ENCODE assay signal across 19 cellular contexts in genomic region chr13:61029064-61029463, GRCh38.
DNase-seq lines count a peak whose midpoint lies in the region; ATAC-seq and TF ChIP-seq lines count a peak whose summit lies in the region.
"Had no signal": no experiment of that assay in that cellular context is flagged by ENCODE, and none has a peak within 500 bp of the region (broad histone marks: within the 10 kb centered on the region; RNA-seq: fewer than 3 reads in every experiment).

No MANE protein-coding gene starts in this region.

- no peaks in the 10 kb centered on the region for H3K27me3 ChIP-seq in WERI-Rb-1 (ENCODE audit: insufficient read depth, low read depth, severe bottlenecking)
- H3K27me3 ChIP-seq: Peyer's patch had no signal

- ATAC-seq in GM21786 (IDR thresholded peaks at IDR 0.05; ENCODE audit: unreplicated experiment) (peak; percentile 56), GM21528 (IDR thresholded peaks at IDR 0.05; ENCODE audit: low FRiP score, unreplicated experiment) (no peak), HG02840 (IDR thresholded peaks at IDR 0.05; ENCODE audit: low FRiP score, unreplicated experiment) (no peak)
- ATAC-seq: activated CD4-positive, CD25-positive, alpha-beta regulatory T cell treated with anti-CD3 and anti-CD28 coated beads, Interleukin-2, amount 50 U/mL, for 24 hours had no signal

- H3K36me3 ChIP-seq in WERI-Rb-1: no peaks in the 10 kb centered on the region
- H3K36me3 ChIP-seq: Peyer's patch had no signal

- no peaks in the 10 kb centered on the region for H3K9me3 Mint-ChIP-seq in progenitor cell of endocrine pancreas (ENCODE audit: low read depth)
- H3K9me3 Mint-ChIP-seq: nephron had no signal

- H3K27ac ChIP-seq in WERI-Rb-1: no peak overlapping the region
- H3K27ac ChIP-seq: Peyer's patch had no signal

- DNase-seq in NCI-H510A (lab: John Stamatoyannopoulos, UW) (peak; percentile 4), WERI-Rb-1 (peak; percentile 27), progenitor cell of endocrine pancreas (ENCODE audit: low spot score, unreplicated experiment) (no peak), GM20000 (ENCODE audit: low spot score) (no peak)
- DNase-seq: activated effector memory CD4-positive, alpha-beta T cell treated with Interleukin-2 at 50 U/mL for 16 hours; anterior cingulate cortex; foreskin fibroblast; IMR-90; mammary epithelial cell; MV-4-11; NCI-H446 treated with DMSO at 0.1 percent for 48 hours; Peyer's patch; retina had no signal

- no peak overlapping the region for H3K27ac Mint-ChIP-seq in progenitor cell of endocrine pancreas
- H3K27ac Mint-ChIP-seq: nephron; T-helper 1 cell treated with Interleukin-12 subunit alpha and Interleukin-12 subunit beta and Interleukin-4 antibody, amounts not matched to agents 30 μg/mL and 1 μg/mL, for 36 hours had no signal

- no peaks in the 10 kb centered on the region for H3K27me3 Mint-ChIP-seq in progenitor cell of endocrine pancreas

- peaks cover 6% of the 10 kb centered on the region for H3K4me1 Mint-ChIP-seq in progenitor cell of endocrine pancreas (ENCODE audit: low read depth)
- H3K4me1 Mint-ChIP-seq: nephron had no signal

- no peak overlapping the region for H3K4me3 ChIP-seq in WERI-Rb-1 (ENCODE audit: low read depth, low read length)
- H3K4me3 ChIP-seq: Peyer's patch had no signal

- no peaks in the 10 kb centered on the region for H3K9me3 ChIP-seq in WERI-Rb-1 (ENCODE audit: severe bottlenecking)
- H3K9me3 ChIP-seq: Peyer's patch had no signal

- no peak overlapping the region for H3K4me3 Mint-ChIP-seq in progenitor cell of endocrine pancreas (ENCODE audit: low read depth)
- H3K4me3 Mint-ChIP-seq: nephron; T-helper 1 cell treated with Interleukin-12 subunit alpha and Interleukin-12 subunit beta and Interleukin-4 antibody, amounts not matched to agents 30 μg/mL and 1 μg/mL, for 36 hours had no signal

- TF ChIP-seq CTCF in WERI-Rb-1 (IDR thresholded peaks at IDR 0.05; ENCODE audit: low read depth, low read length) (peak; percentile 24; the same call in 1 of the 2 replicates), progenitor cell of endocrine pancreas (IDR thresholded peaks at IDR 0.05; ENCODE audit: unreplicated experiment) (peak; percentile 25), GM20000 (IDR thresholded peaks at IDR 0.05; ENCODE audit: extremely low read depth, missing control alignments) (no peak)

- no peaks in the 10 kb centered on the region for H3K36me3 Mint-ChIP-seq in progenitor cell of endocrine pancreas (ENCODE audit: insufficient read depth)

Comparison
In these comparisons a context has a peak if more than half of its experiments do, and no peak if none do; other contexts are left out.
1. DNase-seq: peak in NCI-H510A (single experiment) and WERI-Rb-1 (single experiment); none in progenitor cell of endocrine pancreas (single experiment) and GM20000 (single experiment).